ENCODE assay signal across 8 cellular contexts in genomic region chr9:66900490-66901131, GRCh38. TPM values are rescaled to one million over a fixed set of nuclear protein-coding genes. Genes with fewer than 3 reads are reported as not detected.
DNase-seq lines count a peak whose midpoint lies in the region; ATAC-seq, FAIRE-seq and TF ChIP-seq lines count a peak whose summit lies in the region.
"Not testable (repeated sequence)": the region's sequence is repeated elsewhere in the genome, so short reads cannot be mapped to it uniquely, and the experiment has no call there.

TSS of gene ZNF658 (plus strand) at chr9:66900725. CDS start at chr9:66903562, 2,837 bp downstream.

- not testable (repeated sequence) for H3K27me3 ChIP-seq in GM12878 (replicated peaks in 1 of 2; ENCODE audit: control insufficient read depth in 2 of 2, insufficient read depth in 2 of 2, low read length in 1 of 2); heart right ventricle

- CTCF ChIA-PET in WTC11 (lab: Charles Lee); GM12878 (lab: Yijun Ruan, JAX): not testable (repeated sequence)

- not testable (repeated sequence) for H4K20me1 ChIP-seq in GM12878 (ENCODE audit: control insufficient read depth, insufficient read depth)

- not testable (repeated sequence) for H3K27ac ChIP-seq in GM12878 (ENCODE audit: control insufficient read depth, insufficient read depth)
- peak within 1 kb of the TSS in 9 of 10 donors; percentile 71 to 84 (median 77) for H3K27ac ChIP-seq in heart right ventricle

- H3K4me2 ChIP-seq in GM12878 (ENCODE audit: control insufficient read depth, insufficient read depth) = 0 out of 2 replicates have a peak within 1 kb of the TSS, but pooled peaks have one; percentile 17

- peak within 1 kb of the TSS; percentile 55 for H2AFZ ChIP-seq in GM12878 (ENCODE audit: control insufficient read depth, low read depth, low read length)

- H3K4me3 Mint-ChIP-seq in WTC11 = peak within 1 kb of the TSS; percentile 89

- not testable (repeated sequence) for H3K4me1 Mint-ChIP-seq in WTC11

- in situ Hi-C loops in Caki2 (cut with HindIII; ENCODE audit: low pct_unique_long_range_greater_than_20kb, low sequenced_read_pairs); GM12878 (cut with MboI): not testable (repeated sequence)

- DNase-seq in Caki2 (ENCODE audit: low read depth) (peak; percentile 78), WTC11 (ENCODE audit: low spot score) (peak; percentile 92), GM12878 (ENCODE audit: low read depth, low spot score) (peak; percentile 48), heart right ventricle (peak; percentile 86 to 90), non-pigmented ciliary epithelial cell (ENCODE audit: low read depth) (peak; percentile 57)
- peak; percentile 35 to 39 for DNase-seq in stimulated activated CD8-positive, alpha-beta memory T cell treated with anti-CD3 and anti-CD28 coated beads, Interleukin-4, amount 100 ng/mL, for 4 hours (ENCODE audit: low read depth in 2 of 2, low spot score in 1 of 2)

- H3K4me3 ChIP-seq in GM12878 = peak within 1 kb of the TSS; percentile 58; the same call in 1 of the 2 replicates
- peak within 1 kb of the TSS; percentile 14 to 67 (median 64) for H3K4me3 ChIP-seq in heart right ventricle

- not testable (repeated sequence) for H3K9me3 ChIP-seq in GM12878 (replicated peaks; ENCODE audit: control insufficient read depth, insufficient read depth, low read length); heart right ventricle

- not testable (repeated sequence) for TF ChIP-seq POLR2A in GM12878 (IDR thresholded peaks at IDR 0.05; ENCODE audit: low read depth, low read length)

- not testable (repeated sequence) for H3K9me3 Mint-ChIP-seq in WTC11

- H3K36me3 ChIP-seq in GM12878 (ENCODE audit: control insufficient read depth in 2 of 2, insufficient read depth in 2 of 2, low read length in 1 of 2); heart right ventricle: not testable (repeated sequence)

- SMC1A ChIA-PET in GM12878 (lab: Charles Lee; ENCODE audit: uncharacterized antibody, unreplicated experiment) = not testable (repeated sequence)

- ATAC-seq in GM21717 (IDR thresholded peaks at IDR 0.05; ENCODE audit: unreplicated experiment) (peak; percentile 99), HG03571 (IDR thresholded peaks at IDR 0.05; ENCODE audit: unreplicated experiment) (peak; percentile 98), WTC11 (peak; percentile 99), GM12878 (peak; percentile 98), heart right ventricle (peak; percentile 99 to 100 (median 100))

- not testable (repeated sequence) for TF ChIP-seq CTCF in WTC11 (IDR thresholded peaks at IDR 0.05); GM12878 (IDR thresholded peaks at IDR 0.05 in 2 of 3, conservative IDR thresholded peaks at IDR 0.05 in 1 of 3; ENCODE audit: control insufficient read depth in 2 of 3, extremely low read depth in 1 of 3, insufficient read depth in 1 of 3, low read depth in 3 of 3, low read length in 3 of 3); heart right ventricle (IDR thresholded peaks at IDR 0.05)

- not testable (repeated sequence) for H3K79me2 ChIP-seq in GM12878 (ENCODE audit: control insufficient read depth, insufficient read depth, low read length)

- TF ChIP-seq RAD21 in GM12878 (IDR thresholded peaks at IDR 0.05; ENCODE audit: insufficient read depth, low read depth, low read length) = not testable (repeated sequence)

- H3K9ac ChIP-seq in GM12878 (ENCODE audit: control insufficient read depth, insufficient read depth, low read length) = peak within 1 kb of the TSS; percentile 34; the same call in 1 of the 2 replicates

- intact Hi-C loops in GM12878 (cut with micrococcal nuclease; ENCODE audit: unreplicated experiment); heart right ventricle (cut with DNase I): not testable (repeated sequence)

- not testable (repeated sequence) for BruUV-seq in GM12878 (replicated peaks; lab: Mats Ljungman, UMichigan)

- H3K27me3 Mint-ChIP-seq in WTC11 (ENCODE audit: low read depth) = not testable (repeated sequence)

- RAD21 ChIA-PET in GM12878 (lab: Charles Lee; ENCODE audit: unreplicated experiment) = not testable (repeated sequence)

- TF ChIP-seq EP300 in GM12878 (IDR thresholded peaks at IDR 0.05; ENCODE audit: borderline replicate concordance in 1 of 2, control insufficient read depth in 1 of 2, low read depth in 2 of 2, low read length in 2 of 2) = not testable (repeated sequence)

- not testable (repeated sequence) for H3K27ac Mint-ChIP-seq in WTC11

- WGBS in GM12878 (ENCODE audit: insufficient coverage, insufficient replicate concordance, low lambda C conversion rate, missing lambda C conversion rate) = under 1% methylated on average over 42 of the region's 46 CpGs
- 0 to 1% methylated on average over 38 to 43 of the region's 46 CpGs for WGBS in heart right ventricle, 2 donors

- POLR2A ChIA-PET in WTC11 (lab: Charles Lee); GM12878 (lab: Charles Lee): not testable (repeated sequence)

- H3K4me1 ChIP-seq in GM12878 (ENCODE audit: control insufficient read depth, insufficient read depth, low read length); heart right ventricle: not testable (repeated sequence)

- FAIRE-seq in GM12878 (lab: Jason Lieb, UNC) = not testable (repeated sequence)

- not testable (repeated sequence) for H3K36me3 Mint-ChIP-seq in WTC11

TF ChIP-seq in WTC11, 78 proteins besides CTCF, POLR2A, EP300 and RAD21:
- TF ChIP-seq, protein P1, sequence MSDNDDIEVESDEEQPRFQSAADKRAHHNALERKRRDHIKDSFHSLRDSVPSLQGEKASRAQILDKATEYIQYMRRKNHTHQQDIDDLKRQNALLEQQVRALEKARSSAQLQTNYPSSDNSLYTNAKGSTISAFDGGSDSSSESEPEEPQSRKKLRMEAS (CRISPR knock-in tag; IDR thresholded peaks at IDR 0.05) = 0 out of 2 replicates have a peak, but pooled peaks have one; percentile 16
TF ChIP-seq in WTC11: peak in this region for 1; not testable (repeated sequence) for 77.

TF ChIP-seq in GM12878, 131 proteins besides CTCF, POLR2A, EP300 and RAD21:
- TF ChIP-seq SIX5 (IDR thresholded peaks at IDR 0.05; ENCODE audit: low read depth, low read length, severe bottlenecking) (peak; percentile 37), HCFC1 (IDR thresholded peaks at IDR 0.05; ENCODE audit: low read length) (0 out of 2 replicates have a peak, but pooled peaks have one; percentile 31), RUNX3 (IDR thresholded peaks at IDR 0.05; ENCODE audit: low read length) (peak; percentile 15; the same call in 1 of the 2 replicates), GABPA (IDR thresholded peaks at IDR 0.05; ENCODE audit: low read depth) (peak; percentile 45; the same call in 1 of the 2 replicates), NRF1 (conservative IDR thresholded peaks at IDR 0.05; ENCODE audit: low read depth, low read length) (0 out of 2 replicates have a peak, but pooled peaks have one; percentile 25)
- TF ChIP-seq, protein P2, sequence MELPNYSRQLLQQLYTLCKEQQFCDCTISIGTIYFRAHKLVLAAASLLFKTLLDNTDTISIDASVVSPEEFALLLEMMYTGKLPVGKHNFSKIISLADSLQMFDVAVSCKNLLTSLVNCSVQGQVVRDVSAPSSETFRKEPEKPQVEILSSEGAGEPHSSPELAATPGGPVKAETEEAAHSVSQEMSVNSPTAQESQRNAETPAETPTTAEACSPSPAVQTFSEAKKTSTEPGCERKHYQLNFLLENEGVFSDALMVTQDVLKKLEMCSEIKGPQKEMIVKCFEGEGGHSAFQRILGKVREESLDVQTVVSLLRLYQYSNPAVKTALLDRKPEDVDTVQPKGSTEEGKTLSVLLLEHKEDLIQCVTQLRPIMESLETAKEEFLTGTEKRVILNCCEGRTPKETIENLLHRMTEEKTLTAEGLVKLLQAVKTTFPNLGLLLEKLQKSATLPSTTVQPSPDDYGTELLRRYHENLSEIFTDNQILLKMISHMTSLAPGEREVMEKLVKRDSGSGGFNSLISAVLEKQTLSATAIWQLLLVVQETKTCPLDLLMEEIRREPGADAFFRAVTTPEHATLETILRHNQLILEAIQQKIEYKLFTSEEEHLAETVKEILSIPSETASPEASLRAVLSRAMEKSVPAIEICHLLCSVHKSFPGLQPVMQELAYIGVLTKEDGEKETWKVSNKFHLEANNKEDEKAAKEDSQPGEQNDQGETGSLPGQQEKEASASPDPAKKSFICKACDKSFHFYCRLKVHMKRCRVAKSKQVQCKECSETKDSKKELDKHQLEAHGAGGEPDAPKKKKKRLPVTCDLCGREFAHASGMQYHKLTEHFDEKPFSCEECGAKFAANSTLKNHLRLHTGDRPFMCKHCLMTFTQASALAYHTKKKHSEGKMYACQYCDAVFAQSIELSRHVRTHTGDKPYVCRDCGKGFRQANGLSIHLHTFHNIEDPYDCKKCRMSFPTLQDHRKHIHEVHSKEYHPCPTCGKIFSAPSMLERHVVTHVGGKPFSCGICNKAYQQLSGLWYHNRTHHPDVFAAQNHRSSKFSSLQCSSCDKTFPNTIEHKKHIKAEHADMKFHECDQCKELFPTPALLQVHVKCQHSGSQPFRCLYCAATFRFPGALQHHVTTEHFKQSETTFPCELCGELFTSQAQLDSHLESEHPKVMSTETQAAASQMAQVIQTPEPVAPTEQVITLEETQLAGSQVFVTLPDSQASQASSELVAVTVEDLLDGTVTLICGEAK (IDR thresholded peaks at IDR 0.05; ENCODE audit: borderline replicate concordance) = peak; percentile 25; the same call in 1 of the 2 replicates
TF ChIP-seq in GM12878: peak in this region for 6; not testable (repeated sequence) for 125.

RNA-seq across cellular contexts. Expression of gene ZNF658, which starts in this region (rescaled TPM):
- 4.0 and 4.3 TPM in 2 replicates for total RNA-seq in Caki2 (2014; rRNA removed; shearing (Covaris generic); ENCODE audit: low replicate concordance)
- total RNA-seq in WTC11 (2021) (5.0 to 5.7 TPM (median 5.4 TPM) in 3 replicates), GM12878 (2014; rRNA removed) (2.8 and 3.0 TPM in 2 replicates), GM12878 (2014; rRNA removed; fragmentation: Illumina TruSeq; extraction: Trizol) (3.6 and 3.8 TPM in 2 replicates), GM12878 (2021) (2.9 and 3.2 TPM in 2 replicates), heart right ventricle (10 to 100 TPM in 2 of 10 donors, 1 to 10 TPM in 8; 4.3 to 12.2 (median 7.2) TPM)
- 4.8 and 5.8 TPM in 2 replicates for total RNA-seq in GM12878 (2013; cell fraction: nucleolus; rRNA removed)
- 0.77 TPM for polyA plus RNA-seq in GM12878 (2011; ENCODE audit: low read depth)
- polyA plus RNA-seq in GM12878 (2011; rRNA removed) (1.3 and 1.9 TPM in 2 replicates), GM12878 (2014; fragmentation: Illumina TruSeq; extraction: Trizol) (2.4 and 3.2 TPM in 2 replicates), GM12878 (2014; fragmentation: Nextera tagmentation; extraction: Ambion mirVana) (under 1 TPM; 0.74 to 0.95 TPM), GM12878 (2014; rRNA removed) (1.00 and 1.1 TPM in 2 replicates), GM12878 (2016; fragmentation: Nextera tagmentation; extraction: Ambion mirVana) (1 to 10 TPM; 2.4 to 3.3 TPM), heart right ventricle (1 to 10 TPM; 1.1 to 3.3 TPM)
- 0.51 and 0.55 TPM in 2 replicates for polyA plus RNA-seq in GM12878 (2011; cell fraction: cytosol; rRNA removed)
- polyA plus RNA-seq in GM12878 (2011; cell fraction: nucleus; rRNA removed) = 0.86 and 1.1 TPM in 2 replicates
- 1.0 and 1.9 TPM in 2 replicates for polyA plus RNA-seq in GM12878 (2012)
- polyA minus RNA-seq in GM12878 (2011; rRNA and poly(A)+ RNA removed) = 1.8 TPM in 2 replicates
- 1.7 TPM in 1 of 2 replicates, not detected in the other for polyA minus RNA-seq in GM12878 (2011; cell fraction: cytosol; rRNA and poly(A)+ RNA removed)
- polyA minus RNA-seq in GM12878 (2011; cell fraction: nucleus; rRNA and poly(A)+ RNA removed) = 1.5 and 1.8 TPM in 2 replicates

Comparison
In these comparisons a context has a peak if more than half of its experiments do, and no peak if none do; other contexts are left out.
1. DNase-seq: peak in every context shown above with its lines; median percentile 92 in WTC11; 88 in heart right ventricle; 78 in Caki2; 57 in non-pigmented ciliary epithelial cell; 48 in GM12878; 37 in stimulated activated CD8-positive, alpha-beta memory T cell treated with anti-CD3 and anti-CD28 coated beads, Interleukin-4, amount 100 ng/mL, for 4 hours.